In the genomic region with DNA sequence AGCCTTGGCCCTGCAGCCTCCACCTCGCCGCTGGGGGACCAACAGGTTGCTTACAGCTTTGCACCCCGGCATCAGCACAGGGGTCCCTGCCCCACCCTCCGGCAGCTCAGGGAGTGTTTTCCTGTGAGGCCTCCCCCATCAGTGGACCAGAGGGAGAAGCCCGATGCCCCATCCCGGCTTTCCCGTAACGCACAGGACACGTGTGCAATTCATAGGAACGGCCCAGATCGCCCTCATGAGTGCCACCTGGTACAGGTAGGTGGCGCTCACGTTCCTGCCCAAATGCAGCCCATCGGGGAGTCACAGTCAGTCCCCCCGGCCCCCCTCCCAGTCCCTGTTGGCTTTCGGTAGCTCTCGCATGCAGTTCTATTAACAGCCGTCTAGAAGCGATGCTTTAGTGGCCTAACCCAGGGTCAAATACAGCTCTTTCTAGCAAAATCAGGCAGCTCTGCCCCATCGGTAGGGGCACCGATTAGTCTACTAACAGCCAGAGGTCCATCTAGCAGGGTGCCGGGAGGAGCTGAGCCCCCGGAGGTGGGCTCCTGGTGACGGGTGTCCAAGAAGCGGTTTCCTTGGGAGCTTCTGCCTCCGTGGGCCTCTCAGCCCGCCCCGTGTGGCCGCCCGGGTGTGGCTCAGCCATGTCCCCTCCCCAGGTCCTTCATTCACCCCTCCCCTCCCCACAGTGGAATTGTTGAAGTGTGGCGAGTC, we compare ENCODE assay signal across 9 cellular contexts. TPM values are rescaled to one million over a fixed set of nuclear protein-coding genes. Genes with fewer than 3 reads are reported as not detected.
DNase-seq lines count a peak whose midpoint lies in the region; TF ChIP-seq lines count a peak whose summit lies in the region.
"Had no signal": no experiment of that assay in that cellular context is flagged by ENCODE, and none has a peak within 500 bp of the region (broad histone marks: within the 10 kb centered on the region; RNA-seq: fewer than 3 reads in every experiment).

No MANE protein-coding gene starts in this region.

- H3K27me3 ChIP-seq in DOHH2 (ENCODE audit: control insufficient read depth, low read length): no peaks in the 10 kb centered on the region
- H3K27me3 ChIP-seq in mammary epithelial cell (ENCODE audit: insufficient read depth, low read length): no peaks in the 10 kb centered on the region

- no peaks in the 10 kb centered on the region for H3K9me3 Mint-ChIP-seq in nephron

- CTCF ChIA-PET in mammary epithelial cell (lab: Charles Lee; ENCODE audit: low non-redundant PET): no interaction called here

- DNase-seq in NAMALWA (ENCODE audit: low spot score): peak; percentile 63
- DNase-seq in mammary epithelial cell: no peak
- DNase-seq in GOT3 (lab: John Stamatoyannopoulos, UW): no peak
- DNase-seq in effector CD8-positive, alpha-beta T cell (lab: John Stamatoyannopoulos, UW): no peak
- DNase-seq in NCI-H1092 (lab: John Stamatoyannopoulos, UW): no peak
- no peak for DNase-seq in NK-92 (lab: John Stamatoyannopoulos, UW; ENCODE audit: unreplicated experiment)
- DNase-seq: hippocampal formation had no signal

- intact Hi-C loops in mammary epithelial cell (cut with micrococcal nuclease): no loop called here

- TSS peak; percentile 53 for BruUV-seq in mammary epithelial cell (replicated peaks; lab: Mats Ljungman, UMichigan)

- H3K9me2 ChIP-seq in DOHH2 (replicated peaks; ENCODE audit: control insufficient read depth, low read length): no peaks in the 10 kb centered on the region

- H3K4me2 ChIP-seq in DOHH2 (ENCODE audit: low read length) (no peak overlapping the region), mammary epithelial cell (ENCODE audit: insufficient read depth, low read depth, low read length) (no peak overlapping the region)

- H3K4me3 ChIP-seq in DOHH2 (ENCODE audit: low read length) (no peak overlapping the region), mammary epithelial cell (replicated peaks in 1 of 3; ENCODE audit: insufficient read depth in 1 of 3, low read depth in 2 of 3, low read length in 3 of 3) (no peak overlapping the region)

- H3F3A ChIP-seq in DOHH2 (ENCODE audit: control insufficient read depth, insufficient read depth): no peaks in the 10 kb centered on the region

- no peak overlapping the region for H2AFZ ChIP-seq in mammary epithelial cell (ENCODE audit: low read depth, low read length)

- H3K4me3 Mint-ChIP-seq in nephron: no peak overlapping the region

- dilution Hi-C loops in mammary epithelial cell (cut with HindIII; ENCODE audit: low sequenced_read_pairs): no loop called here

- H3K27ac ChIP-seq in DOHH2 (ENCODE audit: low read depth, low read length) (no peak overlapping the region), mammary epithelial cell (ENCODE audit: insufficient read depth, low read depth, low read length) (no peak overlapping the region)

- no peak overlapping the region for H3K9ac ChIP-seq in mammary epithelial cell (ENCODE audit: insufficient read depth, low read length)

- H3K9me3 ChIP-seq in DOHH2 (ENCODE audit: control insufficient read depth, insufficient read depth, low read length): no peaks in the 10 kb centered on the region
- H3K9me3 ChIP-seq in mammary epithelial cell (replicated peaks; ENCODE audit: insufficient read depth, low read length): no peaks in the 10 kb centered on the region

- H3K27ac Mint-ChIP-seq in nephron: no peak overlapping the region

- peaks cover 11% of the 10 kb centered on the region for H3K36me3 Mint-ChIP-seq in nephron (ENCODE audit: low read depth)

- no peaks in the 10 kb centered on the region for H3K4me1 Mint-ChIP-seq in nephron

- H3K79me2 ChIP-seq in DOHH2 (ENCODE audit: control insufficient read depth, low read length) (no peaks in the 10 kb centered on the region), mammary epithelial cell (ENCODE audit: insufficient read depth, low read length) (no peaks in the 10 kb centered on the region)

- H3K36me3 ChIP-seq in DOHH2 (ENCODE audit: control insufficient read depth, low read length) (0 out of 2 replicates have a peak, but pooled peaks cover 4% of the 10 kb centered on the region), mammary epithelial cell (ENCODE audit: insufficient read depth, low read length) (peaks cover 10% of the 10 kb centered on the region)

- H4K20me1 ChIP-seq in DOHH2 (ENCODE audit: control insufficient read depth, insufficient read depth, low read depth, low read length): no peaks in the 10 kb centered on the region
- H4K20me1 ChIP-seq in mammary epithelial cell (ENCODE audit: insufficient read depth, low read length): no peaks in the 10 kb centered on the region

- WGBS in mammary epithelial cell (ENCODE audit: low coverage, missing lambda C conversion rate): 88% methylated on average over 12 of the region's 31 CpGs

- in situ Hi-C loops in mammary epithelial cell (cut with MboI; ENCODE audit: low sequenced_read_pairs in 2 of 2): loop anchor here in 1 of 2 donors (25.0 kb wide), 1 partner anchor 632 kb away; no protein-coding TSS in a partner anchor

- TF ChIP-seq CTCF in DOHH2 (IDR thresholded peaks at IDR 0.05; ENCODE audit: low read depth, low read length, poor library complexity, severe bottlenecking) (peak; percentile 92), mammary epithelial cell (conservative IDR thresholded peaks at IDR 0.05 in 1 of 2, IDR thresholded peaks at IDR 0.05 in 1 of 2; ENCODE audit: extremely low read depth in 1 of 2, insufficient read depth in 1 of 2, low read depth in 1 of 2, low read length in 2 of 2) (peak; percentile 33 to 39), nephron (IDR thresholded peaks at IDR 0.05; ENCODE audit: unreplicated experiment in 3 of 3) (peak; percentile 38 to 49 (median 43))

- H3K4me1 ChIP-seq in DOHH2 (ENCODE audit: control insufficient read depth, low read length): peaks cover 6% of the 10 kb centered on the region; the same call in 1 of the 2 replicates
- H3K4me1 ChIP-seq in mammary epithelial cell (ENCODE audit: insufficient read depth, low read length): no peaks in the 10 kb centered on the region

- no peaks in the 10 kb centered on the region for H3K27me3 Mint-ChIP-seq in nephron (ENCODE audit: low read depth)

RNA-seq across cellular contexts. Expression of a gene that starts 48.4 kb away (rescaled TPM):
- total RNA-seq in mammary epithelial cell: 10 to 100 TPM; 21.0 to 35.1 TPM
- polyA plus RNA-seq in mammary epithelial cell: 10.4 TPM
- 23.3 TPM for polyA minus RNA-seq in mammary epithelial cell

Comparison
In these comparisons a context has a peak if more than half of its experiments do, and no peak if none do; other contexts are left out.
1. CTCF ChIP-seq: peak in every context shown above with its lines; median percentile 92 in DOHH2; 43 in nephron; 36 in mammary epithelial cell.